ENCODE assay signal across 16 cellular contexts in genomic region chr10:83357627-83358026, GRCh38.
DNase-seq lines count a peak whose midpoint lies in the region; ATAC-seq, FAIRE-seq and TF ChIP-seq lines count a peak whose summit lies in the region.
"Had no signal": no experiment of that assay in that cellular context is flagged by ENCODE, and none has a peak within 500 bp of the region (broad histone marks: within the 10 kb centered on the region; RNA-seq: fewer than 3 reads in every experiment).

No MANE protein-coding gene starts in this region.

- H3K79me2 ChIP-seq in K562 (ENCODE audit: control insufficient read depth, insufficient read depth, low read length), result no peaks in the 10 kb centered on the region
- no peaks in the 10 kb centered on the region for H3K79me2 ChIP-seq in GM23338 (replicated peaks; ENCODE audit: insufficient read depth)

- no peak overlapping the region for H3K27ac Mint-ChIP-seq in GM23338
- H3K27ac Mint-ChIP-seq: CD4-positive, alpha-beta memory T cell; HFFc6 had no signal

- dilution Hi-C loops in IMR-90 (cut with HindIII; ENCODE audit: low sequenced_read_pairs, unreplicated experiment), result no loop called here

- no peak overlapping the region for H2AK5ac ChIP-seq in IMR-90 (ENCODE audit: low read depth, low read length)

- H3K27me3 Mint-ChIP-seq in GM23338 (ENCODE audit: insufficient read depth, low read depth, poor library complexity), result no peaks in the 10 kb centered on the region
- H3K27me3 Mint-ChIP-seq: CD4-positive, alpha-beta memory T cell had no signal

- H3K9me3 ChIP-seq in IMR-90 (ENCODE audit: control insufficient read depth, insufficient read depth, low read length) (no peaks in the 10 kb centered on the region), K562 (replicated peaks; ENCODE audit: control insufficient read depth, insufficient read depth, low read depth, low read length) (no peaks in the 10 kb centered on the region), WERI-Rb-1 (ENCODE audit: severe bottlenecking) (peaks cover 5% of the 10 kb centered on the region)
- H3K9me3 ChIP-seq: HAP-1 had no signal

- H3K4me3 ChIP-seq in IMR-90 (ENCODE audit: insufficient read depth, low read depth, low read length) (no peak overlapping the region), K562 (no peak overlapping the region), WERI-Rb-1 (ENCODE audit: low read depth, low read length) (no peak overlapping the region), GM23338 (no peak overlapping the region)
- H3K4me3 ChIP-seq: GM23248, HAP-1 had no signal

- H3K27me3 ChIP-seq in IMR-90 (ENCODE audit: control insufficient read depth, insufficient read depth, low read length) (no peaks in the 10 kb centered on the region), K562 (ENCODE audit: control insufficient read depth in 2 of 2, insufficient read depth in 2 of 2, low read length in 2 of 2) (no peaks in the 10 kb centered on the region), WERI-Rb-1 (ENCODE audit: insufficient read depth, low read depth, severe bottlenecking) (no peaks in the 10 kb centered on the region), GM23338 (ENCODE audit: insufficient read depth) (no peaks in the 10 kb centered on the region)

- CTCF ChIA-PET in IMR-90 (lab: Yijun Ruan, JAX) (no interaction called here), K562 (lab: Yijun Ruan, JAX; ENCODE audit: low intra/inter-chr PET ratio) (no interaction called here)

- no peak overlapping the region for H4K8ac ChIP-seq in IMR-90 (ENCODE audit: low read depth in 2 of 2, low read length in 2 of 2)

- TF ChIP-seq POLR2A in H54 (IDR thresholded peaks at IDR 0.05; ENCODE audit: low read depth, low read length) (no peak), IMR-90 (IDR thresholded peaks at IDR 0.05; ENCODE audit: low read depth, low read length) (no peak), K562 (conservative IDR thresholded peaks at IDR 0.05) (no peak)

- H2BK120ac ChIP-seq in IMR-90 (ENCODE audit: low read depth, low read length), result no peak overlapping the region

- H2BK5ac ChIP-seq in IMR-90 (ENCODE audit: low read depth, low read length, poor library complexity, severe bottlenecking), result no peak overlapping the region

- no peaks in the 10 kb centered on the region for H3K79me1 ChIP-seq in IMR-90 (ENCODE audit: low read depth in 1 of 2, low read length in 2 of 2)

- no peak overlapping the region for H3K4me3 Mint-ChIP-seq in GM23338
- H3K4me3 Mint-ChIP-seq: CD4-positive, alpha-beta memory T cell; HFFc6 had no signal

- H3K4me2 ChIP-seq in IMR-90 (ENCODE audit: low read depth, low read length) (no peak overlapping the region), K562 (ENCODE audit: insufficient read depth, low read length) (no peak overlapping the region), GM23338 (no peak overlapping the region)

- no peaks in the 10 kb centered on the region for H4K20me1 ChIP-seq in IMR-90 (ENCODE audit: insufficient read depth, low read length)
- no peaks in the 10 kb centered on the region for H4K20me1 ChIP-seq in K562 (replicated peaks; ENCODE audit: control insufficient read depth, insufficient read depth, low read length)
- no peaks in the 10 kb centered on the region for H4K20me1 ChIP-seq in GM23338 (replicated peaks; ENCODE audit: insufficient read depth)

- DNase-seq in H54 (ENCODE audit: insufficient read length, low spot score) (no peak), IMR-90 (no peak), K562 (ENCODE audit: extremely low read depth in 1 of 4, low spot score in 3 of 4) (no peak), WERI-Rb-1 (no peak), GM23338 (ENCODE audit: low spot score) (no peak)
- DNase-seq: C1 segment of cervical spinal cord; Calu3; CD4-positive, alpha-beta memory T cell; COR-L47; DMS79 treated with DMSO at 0.1 percent for 48 hours; GM23248; HFFc6 had no signal

- TF ChIP-seq EP300 in K562 (IDR thresholded peaks at IDR 0.05; ENCODE audit: low read length), result no peak

- in situ Hi-C loops in IMR-90 (cut with MboI; ENCODE audit: low sequenced_read_pairs) (no loop called here), K562 (cut with MboI) (no loop called here)

- H3K18ac ChIP-seq in IMR-90 (ENCODE audit: low read depth, low read length), result no peak overlapping the region

- FAIRE-seq in H54 (lab: Jason Lieb, UNC), result peak; percentile 6
- no peak for FAIRE-seq in K562 (lab: Jason Lieb, UNC)
- FAIRE-seq: G401.6, GM12892 had no signal

- TF ChIP-seq RAD21 in IMR-90 (IDR thresholded peaks at IDR 0.05; ENCODE audit: low read length) (no peak), K562 (CRISPR knock-in tag; conservative IDR thresholded peaks at IDR 0.05 in 1 of 2, IDR thresholded peaks at IDR 0.05 in 1 of 2) (no peak)

- no peak overlapping the region for H3K56ac ChIP-seq in IMR-90 (ENCODE audit: extremely low read depth, insufficient read depth, low read length)

- intact Hi-C loops in IMR-90 (cut with micrococcal nuclease) (no loop called here), K562 (cut with micrococcal nuclease) (no loop called here)

- TF ChIP-seq CTCF in IMR-90 (conservative IDR thresholded peaks at IDR 0.05; ENCODE audit: low read depth, low read length), result no peak
- TF ChIP-seq CTCF in K562 (IDR thresholded peaks at IDR 0.05 in 2 of 3, conservative IDR thresholded peaks at IDR 0.05 in 1 of 3; ENCODE audit: insufficient read depth in 2 of 3, low read depth in 1 of 3, low read length in 3 of 3), result no peak
- no peak for TF ChIP-seq CTCF in WERI-Rb-1 (IDR thresholded peaks at IDR 0.05; ENCODE audit: low read depth, low read length)
- no peak for TF ChIP-seq CTCF in GM23338 (conservative IDR thresholded peaks at IDR 0.05; ENCODE audit: low read depth in 2 of 2)

- H3K9ac ChIP-seq in IMR-90 (ENCODE audit: low read depth, low read length) (no peak overlapping the region), K562 (ENCODE audit: insufficient read depth in 1 of 2, low read depth in 2 of 2, low read length in 2 of 2) (no peak overlapping the region)
- H3K9ac ChIP-seq: GM23248 had no signal

- ATAC-seq in IMR-90 (ENCODE audit: low read depth) (no peak), K562 (no peak), GM21529 (IDR thresholded peaks at IDR 0.05; ENCODE audit: unreplicated experiment) (no peak), GM23338 (no peak)

- no peaks in the 10 kb centered on the region for H3K9me1 ChIP-seq in IMR-90 (ENCODE audit: insufficient read depth, low read length)
- no peaks in the 10 kb centered on the region for H3K9me1 ChIP-seq in K562 (ENCODE audit: control insufficient read depth, insufficient read depth, low read length)

- H3K36me3 ChIP-seq in IMR-90 (ENCODE audit: control insufficient read depth, insufficient read depth, low read length) (no peaks in the 10 kb centered on the region), K562 (ENCODE audit: control insufficient read depth, insufficient read depth, low read length) (no peaks in the 10 kb centered on the region), WERI-Rb-1 (no peaks in the 10 kb centered on the region), GM23338 (ENCODE audit: insufficient read depth) (no peaks in the 10 kb centered on the region)
- H3K36me3 ChIP-seq: HAP-1 had no signal

- no peak overlapping the region for H2BK20ac ChIP-seq in IMR-90 (ENCODE audit: low read depth, low read length)

- H3K36me3 Mint-ChIP-seq in GM23338 (ENCODE audit: low read depth), result no peaks in the 10 kb centered on the region; the same call in 2 of the 3 replicates
- H3K36me3 Mint-ChIP-seq: CD4-positive, alpha-beta memory T cell had no signal

- no peak overlapping the region for H4K91ac ChIP-seq in IMR-90 (ENCODE audit: insufficient read depth, low read depth, low read length)

- peaks cover 13% of the 10 kb centered on the region; the same call in 2 of the 3 replicates for H3K9me3 Mint-ChIP-seq in GM23338

- no peak overlapping the region for H2BK15ac ChIP-seq in IMR-90 (ENCODE audit: low read depth, low read length)

- H2AFZ ChIP-seq in IMR-90 (replicated peaks; ENCODE audit: low read length, poor library complexity) (no peak overlapping the region), K562 (ENCODE audit: low read depth, low read length) (no peak overlapping the region), GM23338 (no peak overlapping the region)
- H2AFZ ChIP-seq: GM23248 had no signal

- H3K14ac ChIP-seq in IMR-90 (replicated peaks; ENCODE audit: low read depth, low read length), result no peak overlapping the region

- H3K4me1 Mint-ChIP-seq in GM23338, result no peaks in the 10 kb centered on the region
- H3K4me1 Mint-ChIP-seq: CD4-positive, alpha-beta memory T cell had no signal

- H3K27ac ChIP-seq in IMR-90 (ENCODE audit: insufficient read depth, low read length) (no peak overlapping the region), K562 (ENCODE audit: extremely low read depth, low read depth, low read length) (no peak overlapping the region), WERI-Rb-1 (no peak overlapping the region), GM23338 (ENCODE audit: low read depth) (no peak overlapping the region)
- H3K27ac ChIP-seq: GM23248 had no signal

- no peak overlapping the region for H4K5ac ChIP-seq in IMR-90 (ENCODE audit: low read depth, low read length)

- no peak overlapping the region for H2AK9ac ChIP-seq in IMR-90 (replicated peaks; ENCODE audit: low read depth, low read length, poor library complexity)

- H3K4me1 ChIP-seq in IMR-90 (ENCODE audit: control insufficient read depth, insufficient read depth, low read length) (no peaks in the 10 kb centered on the region), K562 (replicated peaks in 1 of 2; ENCODE audit: control insufficient read depth in 2 of 2, insufficient read depth in 2 of 2, low read length in 2 of 2) (no peaks in the 10 kb centered on the region), GM23338 (ENCODE audit: insufficient read depth) (no peaks in the 10 kb centered on the region)
- H3K4me1 ChIP-seq: HAP-1 had no signal

- POLR2A ChIA-PET in IMR-90 (lab: Charles Lee; ENCODE audit: unreplicated experiment), result no interaction called here
- POLR2A ChIA-PET in K562 (lab: Yijun Ruan, JAX), result no interaction called here

- 0 out of 2 replicates have a peak, but pooled peaks cover 4% of the 10 kb centered on the region for H3K9me2 ChIP-seq in GM23338 (ENCODE audit: insufficient read depth)

- H3F3A ChIP-seq in GM23338 (replicated peaks; ENCODE audit: low read depth), result no peaks in the 10 kb centered on the region

- BruUV-seq in IMR-90 (replicated peaks; lab: Mats Ljungman, UMichigan) (no TSS peak), K562 (replicated peaks; lab: Mats Ljungman, UMichigan) (no TSS peak)

- H3K23ac ChIP-seq in IMR-90 (ENCODE audit: low read depth, low read length), result no peak overlapping the region

- no peak overlapping the region for H3K4ac ChIP-seq in IMR-90 (ENCODE audit: low read depth, low read length)

TF ChIP-seq in IMR-90, 13 proteins besides CTCF, POLR2A, EP300 and RAD21 (continues in another document):
- TF ChIP-seq MAFK (IDR thresholded peaks at IDR 0.05; ENCODE audit: low read depth, low read length) (no peak), CHD1 (IDR thresholded peaks at IDR 0.05; ENCODE audit: low read depth, low read length) (no peak)

TF ChIP-seq in K562, 482 proteins besides CTCF, POLR2A, EP300 and RAD21 (continues in another document):
- no peak for TF ChIP-seq GABPB1 (CRISPR knock-in tag; IDR thresholded peaks at IDR 0.05)
- TF ChIP-seq ZNF584 (CRISPR knock-in tag; IDR thresholded peaks at IDR 0.05; ENCODE audit: low read depth), result no peak

TF ChIP-seq in GM23338, 12 proteins besides CTCF, POLR2A, EP300 and RAD21 (continues in another document):
- TF ChIP-seq EZH2phosphoT487 (IDR thresholded peaks at IDR 0.05; ENCODE audit: unreplicated experiment) (no peak), EZH2 (IDR thresholded peaks at IDR 0.05; ENCODE audit: low read depth, unreplicated experiment) (no peak), ZNF114 (CRISPR knock-in tag; IDR thresholded peaks at IDR 0.05) (no peak)
